1 cellular context compared by ENCODE assay signal in genomic region chr15:90101130-90101968, GRCh38.
TF ChIP-seq lines count a peak whose summit lies in the region.

No MANE protein-coding gene starts in this region.

TF ChIP-seq in SK-N-SH, 30 proteins besides CTCF, POLR2A, EP300 and RAD21 (continued from another document):
- TF ChIP-seq USF2 (IDR thresholded peaks at IDR 0.05; ENCODE audit: borderline replicate concordance, low read depth, low read length) (no peak), NFIC (IDR thresholded peaks at IDR 0.05; ENCODE audit: borderline replicate concordance) (no peak), MAX (IDR thresholded peaks at IDR 0.05; ENCODE audit: low read depth) (no peak), MEF2A (IDR thresholded peaks at IDR 0.05; ENCODE audit: borderline replicate concordance, low read depth) (no peak), TAF1 (IDR thresholded peaks at IDR 0.05; ENCODE audit: borderline replicate concordance, low read depth, low read length) (no peak), FOXM1 (IDR thresholded peaks at IDR 0.05; ENCODE audit: low read depth) (no peak), NRF1 (IDR thresholded peaks at IDR 0.05; ENCODE audit: low read depth, low read length) (no peak), TEAD4 (IDR thresholded peaks at IDR 0.05; ENCODE audit: borderline replicate concordance, insufficient read depth) (no peak)
